1 cellular context compared by ENCODE assay signal in genomic region chr1:235018720-235019444, GRCh38.
TF ChIP-seq lines count a peak whose summit lies in the region.

No MANE protein-coding gene starts in this region.

TF ChIP-seq in IMR-90, 13 proteins besides CTCF, POLR2A, EP300 and RAD21:
- TF ChIP-seq, protein P1, sequence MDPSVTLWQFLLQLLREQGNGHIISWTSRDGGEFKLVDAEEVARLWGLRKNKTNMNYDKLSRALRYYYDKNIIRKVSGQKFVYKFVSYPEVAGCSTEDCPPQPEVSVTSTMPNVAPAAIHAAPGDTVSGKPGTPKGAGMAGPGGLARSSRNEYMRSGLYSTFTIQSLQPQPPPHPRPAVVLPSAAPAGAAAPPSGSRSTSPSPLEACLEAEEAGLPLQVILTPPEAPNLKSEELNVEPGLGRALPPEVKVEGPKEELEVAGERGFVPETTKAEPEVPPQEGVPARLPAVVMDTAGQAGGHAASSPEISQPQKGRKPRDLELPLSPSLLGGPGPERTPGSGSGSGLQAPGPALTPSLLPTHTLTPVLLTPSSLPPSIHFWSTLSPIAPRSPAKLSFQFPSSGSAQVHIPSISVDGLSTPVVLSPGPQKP (IDR thresholded peaks at IDR 0.05; ENCODE audit: borderline replicate concordance, low read depth, low read length): no peak
- no peak for TF ChIP-seq MXI1 (IDR thresholded peaks at IDR 0.05; ENCODE audit: borderline replicate concordance, low read depth, low read length)
- no peak for TF ChIP-seq BHLHE40 (IDR thresholded peaks at IDR 0.05; ENCODE audit: low read depth, low read length)
- TF ChIP-seq RCOR1 (IDR thresholded peaks at IDR 0.05; ENCODE audit: insufficient replicate concordance, low read length): no peak
- no peak for TF ChIP-seq RFX5 (IDR thresholded peaks at IDR 0.05; ENCODE audit: low read depth, low read length)
- TF ChIP-seq NFE2L2 (IDR thresholded peaks at IDR 0.05; ENCODE audit: low read depth, low read length): no peak
- TF ChIP-seq MAZ (IDR thresholded peaks at IDR 0.05; ENCODE audit: borderline replicate concordance, low read depth, low read length): no peak
